17 cellular contexts compared by ENCODE assay signal in genomic region chr15:39332846-39333245, GRCh38.
A peak's percentile ranks its signal among the peaks of the same experiment; 100 is the strongest.
DNase-seq lines count a peak whose midpoint lies in the region; ATAC-seq, FAIRE-seq and TF ChIP-seq lines count a peak whose summit lies in the region.
"Had no signal": no experiment of that assay in that cellular context is flagged by ENCODE, and none has a peak within 500 bp of the region (broad histone marks: within the 10 kb centered on the region; RNA-seq: fewer than 3 reads in every experiment).

No MANE protein-coding gene starts in this region.

- H3K4me1 ChIP-seq in mammary epithelial cell (ENCODE audit: insufficient read depth, low read length): peaks cover 25% of the 10 kb centered on the region
- peaks cover 24% of the 10 kb centered on the region for H3K4me1 ChIP-seq in keratinocyte (ENCODE audit: control insufficient read depth, extremely low read depth, insufficient read depth, low read length)
- no peaks in the 10 kb centered on the region for H3K4me1 ChIP-seq in thymus (ENCODE audit: control insufficient read depth, insufficient read depth, low read length)
- H3K4me1 ChIP-seq: SJSA1 had no signal

- intact Hi-C loops in mammary epithelial cell (cut with micrococcal nuclease) (loop anchor here (1.0 kb wide), 1 partner anchor 247 kb away; no protein-coding TSS in a partner anchor), left cardiac atrium (cut with DNase I) (no loop called here)

- H3K27me3 ChIP-seq in mammary epithelial cell (ENCODE audit: insufficient read depth, low read length) (no peaks in the 10 kb centered on the region), keratinocyte (ENCODE audit: control insufficient read depth, extremely low read depth, insufficient read depth, low read length) (no peaks in the 10 kb centered on the region), thymus (ENCODE audit: control insufficient read depth, insufficient read depth) (no peaks in the 10 kb centered on the region)
- H3K27me3 ChIP-seq: SJSA1 had no signal

- H3K27ac ChIP-seq in mammary epithelial cell (ENCODE audit: insufficient read depth, low read depth, low read length): no peak overlapping the region
- H3K27ac ChIP-seq in keratinocyte (ENCODE audit: control insufficient read depth, insufficient read depth, low read length): peak overlapping the region; percentile 28
- H3K27ac ChIP-seq in thymus (ENCODE audit: low read depth): peak overlapping the region; percentile 21
- H3K27ac ChIP-seq: SJSA1 had no signal

- no peaks in the 10 kb centered on the region for H3K79me2 ChIP-seq in mammary epithelial cell (ENCODE audit: insufficient read depth, low read length)
- H3K79me2 ChIP-seq in keratinocyte (ENCODE audit: control insufficient read depth, insufficient read depth, low read length): no peaks in the 10 kb centered on the region

- TF ChIP-seq CTCF in mammary epithelial cell (conservative IDR thresholded peaks at IDR 0.05 in 1 of 2, IDR thresholded peaks at IDR 0.05 in 1 of 2; ENCODE audit: extremely low read depth in 1 of 2, insufficient read depth in 1 of 2, low read depth in 1 of 2, low read length in 2 of 2): no peak
- TF ChIP-seq CTCF in keratinocyte (optimal IDR thresholded peaks at IDR 0.05 in 1 of 3, IDR thresholded peaks at IDR 0.05 in 1 of 3, conservative IDR thresholded peaks at IDR 0.05 in 1 of 3; ENCODE audit: extremely low read depth in 1 of 3, insufficient read depth in 2 of 3, low read length in 3 of 3): no peak

- ATAC-seq in left cardiac atrium: no peak

- no peak overlapping the region for H3K9ac ChIP-seq in mammary epithelial cell (ENCODE audit: insufficient read depth, low read length)
- no peak overlapping the region for H3K9ac ChIP-seq in keratinocyte (ENCODE audit: control insufficient read depth, extremely low read depth, insufficient read depth, low read length)

- H3K9me3 ChIP-seq in mammary epithelial cell (replicated peaks; ENCODE audit: insufficient read depth, low read length): no peaks in the 10 kb centered on the region
- H3K9me3 ChIP-seq in keratinocyte (ENCODE audit: control insufficient read depth, low read depth, low read length): no peaks in the 10 kb centered on the region
- no peaks in the 10 kb centered on the region for H3K9me3 ChIP-seq in thymus (ENCODE audit: control insufficient read depth)

- dilution Hi-C loops in mammary epithelial cell (cut with HindIII; ENCODE audit: low sequenced_read_pairs): no loop called here
- dilution Hi-C loops in keratinocyte (cut with MboI; ENCODE audit: extremely low pct_ligation_motif_present, low sequenced_read_pairs): no loop called here

- no peak overlapping the region for H3K4me3 ChIP-seq in mammary epithelial cell (replicated peaks in 1 of 3; ENCODE audit: insufficient read depth in 1 of 3, low read depth in 2 of 3, low read length in 3 of 3)
- no peak overlapping the region for H3K4me3 ChIP-seq in keratinocyte (ENCODE audit: control insufficient read depth in 2 of 3, extremely low read depth in 1 of 3, insufficient read depth in 2 of 3, low read depth in 1 of 3, low read length in 3 of 3)
- no peak overlapping the region for H3K4me3 ChIP-seq in thymus (ENCODE audit: low read length)
- H3K4me3 ChIP-seq: SJSA1 had no signal

- in situ Hi-C loops in mammary epithelial cell (cut with MboI; ENCODE audit: low sequenced_read_pairs in 2 of 2): no loop called here

- peak; percentile 9 for FAIRE-seq in keratinocyte (lab: Jason Lieb, UNC)

- no TSS peak for BruUV-seq in mammary epithelial cell (replicated peaks; lab: Mats Ljungman, UMichigan)

- H4K20me1 ChIP-seq in mammary epithelial cell (ENCODE audit: insufficient read depth, low read length): no peaks in the 10 kb centered on the region
- no peaks in the 10 kb centered on the region for H4K20me1 ChIP-seq in keratinocyte (ENCODE audit: control insufficient read depth, extremely low read depth, insufficient read depth, low read length)

- H3K9me1 ChIP-seq in keratinocyte (ENCODE audit: control insufficient read depth, extremely low read depth, insufficient read depth, low read length): no peaks in the 10 kb centered on the region

- peak; percentile 71 for DNase-seq in M059J (ENCODE audit: low read depth)
- DNase-seq in mammary epithelial cell: no peak
- DNase-seq in keratinocyte (ENCODE audit: low read depth, low spot score): no peak
- no peak for DNase-seq in left cardiac atrium
- no peak for DNase-seq in AG08395 (ENCODE audit: low spot score)
- no peak for DNase-seq in stimulated activated CD4-positive, alpha-beta T cell treated with anti-CD3 and anti-CD28 coated beads, Interleukin-1b, Interleukin-23, amount 100 ng/mL, for 48 hours
- DNase-seq: ACHN; CD4-positive, CD25-positive, alpha-beta regulatory T cell; EL; H7; Kasumi-1; NCI-H1105 treated with DMSO at 0.1 percent for 48 hours; NCI-H1930; NCI-H446; RPMI8226 had no signal

- H3K4me2 ChIP-seq in mammary epithelial cell (ENCODE audit: insufficient read depth, low read depth, low read length) (no peak overlapping the region), keratinocyte (ENCODE audit: control insufficient read depth, extremely low read depth, insufficient read depth, low read depth, low read length) (peak overlapping the region; percentile 17)

- WGBS in mammary epithelial cell (ENCODE audit: low coverage, missing lambda C conversion rate): 8% methylated on average over 5 of the region's 5 CpGs
- WGBS in thymus: 95% methylated on average over 5 of the region's 5 CpGs

- no peaks in the 10 kb centered on the region for H3K36me3 ChIP-seq in mammary epithelial cell (ENCODE audit: insufficient read depth, low read length)
- no peaks in the 10 kb centered on the region for H3K36me3 ChIP-seq in keratinocyte (ENCODE audit: control insufficient read depth in 2 of 2, extremely low read depth in 1 of 2, insufficient read depth in 2 of 2, low read length in 2 of 2)
- H3K36me3 ChIP-seq in thymus (ENCODE audit: control insufficient read depth, insufficient read depth): no peaks in the 10 kb centered on the region
- H3K36me3 ChIP-seq: SJSA1 had no signal

- CTCF ChIA-PET in mammary epithelial cell (lab: Charles Lee; ENCODE audit: low non-redundant PET): no interaction called here

- peak overlapping the region; percentile 66 for H2AFZ ChIP-seq in mammary epithelial cell (ENCODE audit: low read depth, low read length)
- peak overlapping the region; percentile 32 for H2AFZ ChIP-seq in keratinocyte (ENCODE audit: control insufficient read depth, low read length)
